Comparison of ENCODE assay signal across 29 cellular contexts in genomic region chrX:140391313-140391712, GRCh38.
"Had no signal": no experiment of that assay in that cellular context is flagged by ENCODE, and none has a peak within 500 bp of the region (broad histone marks: within the 10 kb centered on the region; RNA-seq: fewer than 3 reads in every experiment).

No MANE protein-coding gene starts in this region.

- ATAC-seq: activated CD4-positive, alpha-beta T cell treated with anti-CD3 and anti-CD28 coated beads for 36 hours; activated CD8-positive, alpha-beta memory T cell treated with anti-CD3 and anti-CD28 coated beads, Interleukin-2, amount 10 ng/mL, durations not matched to agents 7 days and 5 days; activated CD8-positive, alpha-beta T cell treated with anti-CD3 and anti-CD28 coated beads, Interleukin-2, amount 10 ng/mL, durations not matched to agents 7 days and 5 days; activated naive CD8-positive, alpha-beta T cell treated with anti-CD3 and anti-CD28 coated beads, Interleukin-2, amount 50 U/mL, for 24 hours; body of pancreas; effector memory CD8-positive, alpha-beta T cell; foreskin keratinocyte; gastrocnemius medialis; T-helper 17 cell had no signal

- DNase-seq: activated CD4-positive, alpha-beta memory T cell treated with anti-CD3 and anti-CD28 coated beads for 36 hours; activated CD4-positive, alpha-beta T cell treated with anti-CD3 and anti-CD28 coated beads for 36 hours; activated CD4-positive, alpha-beta T cell treated with anti-CD3 and anti-CD28 coated beads, Interleukin-2, amount 10 ng/mL, durations not matched to agents 24 days and 14 days; activated CD4-positive, CD25-positive, alpha-beta regulatory T cell; activated CD4-positive, CD25-positive, alpha-beta regulatory T cell treated with anti-CD3 and anti-CD28 coated beads, Interleukin-2, amount 50 U/mL, for 72 hours; activated CD8-positive, alpha-beta memory T cell treated with anti-CD3 and anti-CD28 coated beads, Interleukin-2, amount 10 ng/mL, durations not matched to agents 7 days and 5 days; activated CD8-positive, alpha-beta memory T cell treated with anti-CD3 and anti-CD28 coated beads, Interleukin-2, amount 50 U/mL, for 4 hours; activated CD8-positive, alpha-beta T cell treated with anti-CD3 and anti-CD28 coated beads, Interleukin-2, amount 10 ng/mL, durations not matched to agents 7 days and 5 days; activated effector memory CD4-positive, alpha-beta T cell treated with anti-CD3 and anti-CD28 coated beads, Interleukin-2, amount 50 U/mL, for 16 hours; activated naive CD4-positive, alpha-beta T cell treated with anti-CD3 and anti-CD28 coated beads for 36 hours; activated naive CD8-positive, alpha-beta T cell treated with anti-CD3 and anti-CD28 coated beads for 36 hours; activated naive CD8-positive, alpha-beta T cell treated with anti-CD3 and anti-CD28 coated beads, Interleukin-2, amount 50 U/mL, for 24 hours; activated T-cell treated with anti-CD3 and anti-CD28 coated beads, Interleukin-2, amount 50 U/mL, for 1 hour; activated T-cell treated with anti-CD3 and anti-CD28 coated beads, Interleukin-2, amount 50 U/mL, for 48 hours; adrenal gland; aorta; body of pancreas; caudate nucleus; cortex of kidney; dermis blood vessel endothelial cell; effector CD4-positive, alpha-beta T cell; effector memory CD8-positive, alpha-beta T cell; erythroblast; foreskin keratinocyte; gastrocnemius medialis; T-helper 1 cell; T-helper 17 cell; T1000 had no signal

- H3K27ac ChIP-seq: adrenal gland, body of pancreas, esophagus muscularis mucosa, foreskin keratinocyte, gastrocnemius medialis had no signal
